8 cellular contexts compared by ENCODE assay signal in genomic region chr6:44223471-44224153, GRCh38. TPM values are rescaled to one million over a fixed set of nuclear protein-coding genes. Genes with fewer than 3 reads are reported as not detected.
A peak's percentile ranks its signal among the peaks of the same experiment; 100 is the strongest.
DNase-seq lines count a peak whose midpoint lies in the region; ATAC-seq and TF ChIP-seq lines count a peak whose summit lies in the region.

Gene SLC29A1, plus strand, starts transcription at chr6:44223595. Its CDS starts 3,719 bp downstream, at chr6:44227314.

- ATAC-seq in GM18867 (IDR thresholded peaks at IDR 0.05; ENCODE audit: unreplicated experiment) (peak; percentile 55), HG03520 (IDR thresholded peaks at IDR 0.05; ENCODE audit: unreplicated experiment) (peak; percentile 31)
- ATAC-seq in activated CD8-positive, alpha-beta memory T cell treated with anti-CD3 and anti-CD28 coated beads, Interleukin-2, amount 10 ng/mL, durations not matched to agents 7 days and 5 days, result peak; percentile 84

- H3K36me3 ChIP-seq in endocrine pancreas (ENCODE audit: control insufficient read depth, insufficient read depth, low read length), result no peaks in the 10 kb centered on the region

- peaks cover under 1% of the 10 kb centered on the region for H3K27me3 Mint-ChIP-seq in activated CD8-positive, alpha-beta memory T cell treated with anti-CD3 and anti-CD28 coated beads, Interleukin-2, amount 10 ng/mL, durations not matched to agents 7 days and 5 days
- H3K27me3 Mint-ChIP-seq in mesothelial cell of epicardium (ENCODE audit: low read depth), result peaks cover 20% of the 10 kb centered on the region

- H3K9ac ChIP-seq in endocrine pancreas (ENCODE audit: control insufficient read depth, insufficient read depth, low read length), result peak within 1 kb of the TSS; percentile 88

- TF ChIP-seq CTCF in mesothelial cell of epicardium (IDR thresholded peaks at IDR 0.05; ENCODE audit: unreplicated experiment), result no peak

- H3K4me1 Mint-ChIP-seq in activated CD8-positive, alpha-beta memory T cell treated with anti-CD3 and anti-CD28 coated beads, Interleukin-2, amount 10 ng/mL, durations not matched to agents 7 days and 5 days, result peaks cover 37% of the 10 kb centered on the region
- H3K4me1 Mint-ChIP-seq in mesothelial cell of epicardium, result peaks cover 54% of the 10 kb centered on the region

- H3K4me1 ChIP-seq in endocrine pancreas (ENCODE audit: control insufficient read depth, insufficient read depth, low read length), result no peaks in the 10 kb centered on the region

- peak within 1 kb of the TSS; percentile 71 for H3K27ac Mint-ChIP-seq in activated CD8-positive, alpha-beta memory T cell treated with anti-CD3 and anti-CD28 coated beads, Interleukin-2, amount 10 ng/mL, durations not matched to agents 7 days and 5 days
- peak within 1 kb of the TSS; percentile 30 for H3K27ac Mint-ChIP-seq in mesothelial cell of epicardium

- H3K9me3 Mint-ChIP-seq in activated CD8-positive, alpha-beta memory T cell treated with anti-CD3 and anti-CD28 coated beads, Interleukin-2, amount 10 ng/mL, durations not matched to agents 7 days and 5 days (ENCODE audit: low read depth), result no peaks in the 10 kb centered on the region
- H3K9me3 Mint-ChIP-seq in mesothelial cell of epicardium, result no peaks in the 10 kb centered on the region

- peak within 1 kb of the TSS; percentile 49 for H3K4me3 ChIP-seq in endocrine pancreas (ENCODE audit: control insufficient read depth, insufficient read depth, low read length)

- H3K9me3 ChIP-seq in endocrine pancreas (ENCODE audit: control insufficient read depth, low read length), result no peaks in the 10 kb centered on the region

- H3K4me3 Mint-ChIP-seq in activated CD8-positive, alpha-beta memory T cell treated with anti-CD3 and anti-CD28 coated beads, Interleukin-2, amount 10 ng/mL, durations not matched to agents 7 days and 5 days, result peak within 1 kb of the TSS; percentile 77
- peak within 1 kb of the TSS; percentile 66 for H3K4me3 Mint-ChIP-seq in mesothelial cell of epicardium

- peak; percentile 45 for DNase-seq in A172 (ENCODE audit: low spot score)
- peak; percentile 69 for DNase-seq in NOMO-1 treated with dmso at 0.1 percent for 144 hours (lab: John Stamatoyannopoulos, UW; ENCODE audit: unreplicated experiment)
- DNase-seq in activated CD8-positive, alpha-beta memory T cell treated with anti-CD3 and anti-CD28 coated beads, Interleukin-2, amount 10 ng/mL, durations not matched to agents 7 days and 5 days, result peak; percentile 88
- DNase-seq in mesothelial cell of epicardium (ENCODE audit: low spot score in 2 of 2, unreplicated experiment in 2 of 2), result peak; percentile 44 to 64
- DNase-seq in stimulated activated CD8-positive, alpha-beta memory T cell treated with anti-CD3 and anti-CD28 coated beads, Interleukin-2, amount 100 ng/mL, for 48 hours (ENCODE audit: low read depth in 2 of 2), result peak; percentile 77 to 81

- CTCF ChIA-PET in activated CD8-positive, alpha-beta memory T cell treated with anti-CD3 and anti-CD28 coated beads, Interleukin-2, amount 10 ng/mL, durations not matched to agents 7 days and 5 days (lab: Charles Lee), result interaction anchor here (0.9 to 6.8 kb wide), 11 partner anchors 10 to 127 kb away, joined by 3 to 88 read pairs (median 4); partner anchors contain the start of genes HSP90AB1 and SLC35B2

- H3K27me3 ChIP-seq in endocrine pancreas (ENCODE audit: control insufficient read depth, insufficient read depth, low read length), result no peaks in the 10 kb centered on the region

- H3K36me3 Mint-ChIP-seq in activated CD8-positive, alpha-beta memory T cell treated with anti-CD3 and anti-CD28 coated beads, Interleukin-2, amount 10 ng/mL, durations not matched to agents 7 days and 5 days, result no peaks in the 10 kb centered on the region
- no peaks in the 10 kb centered on the region for H3K36me3 Mint-ChIP-seq in mesothelial cell of epicardium

RNA-seq across cellular contexts. Expression of gene SLC29A1, which starts in this region (rescaled TPM):
- 24.7 and 26.2 TPM in 2 replicates for total RNA-seq in A172 (2014; rRNA removed; shearing (Covaris generic))
- 10 to 100 TPM; 39.8 to 49.9 TPM for total RNA-seq in activated CD8-positive, alpha-beta memory T cell treated with anti-CD3 and anti-CD28 coated beads, Interleukin-2, amount 10 ng/mL, durations not matched to agents 7 days and 5 days
- 13.2 to 13.9 TPM (median 13.9 TPM) in 3 replicates for total RNA-seq in mesothelial cell of epicardium

Comparison
In these comparisons a context has a peak if more than half of its experiments do, and no peak if none do; other contexts are left out.
1. Peak in every context shown above with its lines: DNase-seq, ATAC-seq and H3K4me3 ChIP-seq.
2. ATAC-seq: peak in every context shown above with its lines; median percentile 84 in activated CD8-positive, alpha-beta memory T cell treated with anti-CD3 and anti-CD28 coated beads, Interleukin-2, amount 10 ng/mL, durations not matched to agents 7 days and 5 days; 55 in GM18867; 31 in HG03520.